Comparison of ENCODE assay signal across 32 cellular contexts in genomic region chr10:35580421-35580770, GRCh38. TPM values are rescaled to one million over a fixed set of nuclear protein-coding genes. Genes with fewer than 3 reads are reported as not detected.
"Had no signal": no experiment of that assay in that cellular context is flagged by ENCODE, and none has a peak within 500 bp of the region (broad histone marks: within the 10 kb centered on the region; RNA-seq: fewer than 3 reads in every experiment).

No MANE protein-coding gene starts in this region.

- H3K27ac ChIP-seq: neural progenitor cell, ovary, parathyroid adenoma, psoas muscle, right lobe of liver, sigmoid colon, skin epidermis, spleen, suprapubic skin, testis, tibial artery, transverse colon, upper lobe of right lung, uterus had no signal

- H3K4me3 ChIP-seq: neural progenitor cell, ovary, psoas muscle, right lobe of liver, sigmoid colon, skin epidermis, smooth muscle cell, spleen, suprapubic skin, testis, tibial artery, transverse colon, upper lobe of right lung, uterus had no signal

- H2AFZ ChIP-seq: neural progenitor cell, parathyroid adenoma had no signal

- H3K36me3 ChIP-seq: neural progenitor cell, ovary, right lobe of liver, sigmoid colon, suprapubic skin, tibial artery, transverse colon, uterus had no signal

- H3K9me3 ChIP-seq: ovary, psoas muscle, right lobe of liver, sigmoid colon, spleen, suprapubic skin, testis, tibial artery, transverse colon, upper lobe of right lung, uterus had no signal

- DNase-seq: naive thymus-derived CD8-positive, alpha-beta T cell; occipital lobe; ovary; posterior cingulate gyrus; psoas muscle; right cardiac atrium; sigmoid colon; spleen; stimulated activated CD4-positive, alpha-beta T cell treated with anti-CD3 and anti-CD28 coated beads, Interleukin-12 subunit alpha, Interleukin-12 subunit beta, amount 100 ng/mL, for 4 hours; stimulated activated CD4-positive, alpha-beta T cell treated with anti-CD3 and anti-CD28 coated beads, Interleukin-1b, Interleukin-23, amount 100 ng/mL, for 48 hours; stimulated activated CD4-positive, alpha-beta T cell treated with anti-CD3 and anti-CD28 coated beads, Interleukin-4, amount 100 ng/mL, for 1 hour; stimulated activated CD4-positive, alpha-beta T cell treated with anti-CD3 and anti-CD28 coated beads, Interleukin-4, amount 100 ng/mL, for 4 hours; stimulated activated CD8-positive, alpha-beta memory T cell treated with anti-CD3 and anti-CD28 coated beads, Interleukin-4, amount 100 ng/mL, for 48 hours; stimulated activated naive CD4-positive, alpha-beta T cell; stimulated activated naive CD8-positive, alpha-beta T cell treated with anti-CD3 and anti-CD28 coated beads, Interleukin-15, amount 100 ng/mL, for 72 hours; stimulated activated naive CD8-positive, alpha-beta T cell treated with anti-CD3 and anti-CD28 coated beads, Interleukin-15, Interleukin-2, amounts not matched to agents 100 U/mL and 50 U/mL, for 24 hours; substantia nigra; testis; tibial artery; transverse colon; upper lobe of right lung; uterus had no signal

- H3K79me2 ChIP-seq: parathyroid adenoma had no signal

- H3K9ac ChIP-seq: neural progenitor cell, parathyroid adenoma had no signal

- H3K27me3 ChIP-seq: neural progenitor cell, ovary, right lobe of liver, sigmoid colon, suprapubic skin, testis, tibial artery, transverse colon, upper lobe of right lung, uterus had no signal

- H3K4me1 ChIP-seq: neural progenitor cell, psoas muscle, right lobe of liver, sigmoid colon, spleen, testis, tibial artery, transverse colon, upper lobe of right lung, uterus had no signal

- H3K4me2 ChIP-seq: neural progenitor cell, smooth muscle cell had no signal

RNA-seq across cellular contexts. Expression of gene GJD4, which starts 24.7 kb away (rescaled TPM):
- total RNA-seq: naive thymus-derived CD8-positive, alpha-beta T cell; natural killer cell treated with Interleukin-12 subunit alpha and Interleukin-12 subunit beta and Interleukin-15 and Interleukin-18, amount 100 ng/mL, for 72 hours; occipital lobe; ovary; psoas muscle; renal cortical epithelial cell; right cardiac atrium; right lobe of liver; sigmoid colon; smooth muscle cell; spleen; transverse colon; upper lobe of right lung; urinary bladder; uterus had no signal
- polyA plus RNA-seq: naive thymus-derived CD8-positive, alpha-beta T cell; neural cell; ovary; right cardiac atrium; sigmoid colon; smooth muscle cell; urinary bladder had no signal
